7 cellular contexts compared by ENCODE assay signal in the genomic region with DNA sequence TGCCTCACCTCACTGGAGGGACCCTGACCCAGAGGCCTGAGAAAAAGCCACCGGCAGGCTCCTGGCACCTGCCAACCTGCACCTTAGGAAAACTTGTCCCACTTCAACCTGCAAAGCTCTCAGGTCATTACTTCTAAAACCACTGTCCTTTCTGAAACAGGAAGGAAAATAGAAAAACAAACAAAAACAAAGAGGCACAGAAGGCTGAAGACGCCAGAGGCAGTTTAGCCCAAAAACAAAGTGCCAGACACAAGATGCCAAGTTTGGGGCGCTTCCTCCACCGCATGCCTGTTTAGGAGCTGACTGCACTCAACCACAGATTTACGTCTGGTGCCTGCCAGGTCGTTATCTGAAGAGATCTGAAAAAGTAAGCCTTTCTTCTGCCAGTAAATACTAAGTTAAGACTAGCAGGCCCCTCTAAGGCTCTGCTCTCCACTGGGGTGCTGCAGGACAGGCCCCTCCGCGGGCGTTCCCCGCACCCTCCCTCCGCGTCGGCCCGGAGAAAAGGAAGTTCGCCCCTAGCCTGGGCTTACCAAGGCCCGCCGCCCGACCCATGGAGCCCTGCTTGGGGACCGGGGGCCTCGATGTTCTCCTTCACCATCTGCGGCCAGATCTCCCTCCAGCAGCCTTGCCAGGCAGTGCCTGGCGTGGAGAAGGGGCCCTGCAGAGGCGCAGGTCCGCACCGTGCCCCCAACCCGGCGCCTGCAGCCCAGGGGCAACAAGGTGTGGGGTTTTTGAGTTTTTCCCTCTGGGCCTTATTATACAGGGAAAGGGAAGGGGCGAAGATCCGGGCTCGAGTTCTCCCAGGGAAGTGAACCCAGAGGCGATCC. TPM values are rescaled to one million over a fixed set of nuclear protein-coding genes. Genes with fewer than 3 reads are reported as not detected.
A peak's percentile ranks its signal among the peaks of the same experiment; 100 is the strongest.
DNase-seq lines count a peak whose midpoint lies in the region; ATAC-seq and TF ChIP-seq lines count a peak whose summit lies in the region.

No MANE protein-coding gene starts in this region.

- ATAC-seq in GM19023 (IDR thresholded peaks at IDR 0.05; ENCODE audit: unreplicated experiment) = peak; percentile 48
- peak; percentile 15 for ATAC-seq in HG03196 (IDR thresholded peaks at IDR 0.05; ENCODE audit: unreplicated experiment)
- peak; percentile 38 for ATAC-seq in activated T-helper 17 cell treated with anti-CD3 and anti-CD28 coated beads, Interleukin-2, amount 50 U/mL, for 72 hours (replicated peaks)
- peak in 3 of 4 donors; percentile 4 to 26 (median 16) for ATAC-seq in heart left ventricle

- peaks cover 0 to 9% (median 0%) of the 10 kb centered on the region in 9 donors for H3K27me3 ChIP-seq in heart left ventricle

- no peak for TF ChIP-seq CTCF in heart left ventricle (IDR thresholded peaks at IDR 0.05)

- DNase-seq in heart left ventricle = peak in 1 of 5 donors; percentile 72
- DNase-seq in skeletal muscle cell (ENCODE audit: low read depth) = no peak
- no peak for DNase-seq in cerebellar cortex (ENCODE audit: low spot score)
- DNase-seq in SHP77 (lab: John Stamatoyannopoulos, UW) = no peak

- no peak for TF ChIP-seq POLR2A in heart left ventricle (IDR thresholded peaks at IDR 0.05)

- peak overlapping the region; percentile 79 for H3K27ac Mint-ChIP-seq in activated T-helper 17 cell treated with anti-CD3 and anti-CD28 coated beads, Interleukin-2, amount 50 U/mL, for 72 hours

- H3K4me3 Mint-ChIP-seq in activated T-helper 17 cell treated with anti-CD3 and anti-CD28 coated beads, Interleukin-2, amount 50 U/mL, for 72 hours = peak overlapping the region; percentile 87

- H3K9me3 Mint-ChIP-seq in activated T-helper 17 cell treated with anti-CD3 and anti-CD28 coated beads, Interleukin-2, amount 50 U/mL, for 72 hours = no peaks in the 10 kb centered on the region

- H3K27me3 Mint-ChIP-seq in activated T-helper 17 cell treated with anti-CD3 and anti-CD28 coated beads, Interleukin-2, amount 50 U/mL, for 72 hours = no peaks in the 10 kb centered on the region

- peaks cover 0 to 8% (median 0%) of the 10 kb centered on the region in 9 donors for H3K36me3 ChIP-seq in heart left ventricle

- H3K4me1 ChIP-seq in heart left ventricle = peaks cover 0 to 20% (median 4%) of the 10 kb centered on the region in 12 donors

- H3K4me3 ChIP-seq in heart left ventricle (peak overlapping the region; percentile 44 to 89 (median 62)), skeletal muscle cell (ENCODE audit: low read depth, low read length) (peak overlapping the region; percentile 82)

- peaks cover 18% of the 10 kb centered on the region for H3K4me1 Mint-ChIP-seq in activated T-helper 17 cell treated with anti-CD3 and anti-CD28 coated beads, Interleukin-2, amount 50 U/mL, for 72 hours

- no peaks in the 10 kb centered on the region for H3K9me3 ChIP-seq in heart left ventricle

- intact Hi-C loops in heart left ventricle (cut with DNase I) = loop anchor here in 3 of 10 donors (10.0 kb wide), 3 partner anchors 58 to 202 kb away; no protein-coding TSS in a partner anchor

- H3K27ac ChIP-seq in heart left ventricle = peak overlapping the region in 4 of 12 donors; percentile 6 to 34 (median 30)

- 8 to 18% (median 15%) methylated on average over 6 to 31 of the region's 31 CpGs for WGBS in heart left ventricle, 4 donors

- peaks cover 60% of the 10 kb centered on the region for H3K36me3 Mint-ChIP-seq in activated T-helper 17 cell treated with anti-CD3 and anti-CD28 coated beads, Interleukin-2, amount 50 U/mL, for 72 hours (ENCODE audit: low read depth)

RNA-seq across cellular contexts. Expression of a gene that starts 1.3 kb away (rescaled TPM):
- total RNA-seq in activated T-helper 17 cell treated with anti-CD3 and anti-CD28 coated beads, Interleukin-2, amount 50 U/mL, for 72 hours = 100 to 1,000 TPM; 169 to 560 TPM
- total RNA-seq in heart left ventricle = 10 to 100 TPM in 4 of 9 donors, 1 to 10 TPM in 5; 1.1 to 21.6 (median 8.9) TPM
- 10 to 100 TPM in 1 of 2 donors, 1 to 10 TPM in 1; 3.5 to 22.0 TPM for polyA plus RNA-seq in heart left ventricle

Comparison
In these comparisons a context has a peak if more than half of its experiments do, and no peak if none do; other contexts are left out.
1. RNA of a gene that starts 1.3 kb away (total RNA-seq): 169 to 560 TPM in activated T-helper 17 cell treated with anti-CD3 and anti-CD28 coated beads, Interleukin-2, amount 50 U/mL, for 72 hours; 1.1 to 21.6 TPM in heart left ventricle; every median in the first group is over 4 times any median in the second.
2. Peak in every context shown above with its lines, with median percentiles within 50 percentile points of each other: ATAC-seq.